ENCODE assay signal across 20 cellular contexts in the genomic region with DNA sequence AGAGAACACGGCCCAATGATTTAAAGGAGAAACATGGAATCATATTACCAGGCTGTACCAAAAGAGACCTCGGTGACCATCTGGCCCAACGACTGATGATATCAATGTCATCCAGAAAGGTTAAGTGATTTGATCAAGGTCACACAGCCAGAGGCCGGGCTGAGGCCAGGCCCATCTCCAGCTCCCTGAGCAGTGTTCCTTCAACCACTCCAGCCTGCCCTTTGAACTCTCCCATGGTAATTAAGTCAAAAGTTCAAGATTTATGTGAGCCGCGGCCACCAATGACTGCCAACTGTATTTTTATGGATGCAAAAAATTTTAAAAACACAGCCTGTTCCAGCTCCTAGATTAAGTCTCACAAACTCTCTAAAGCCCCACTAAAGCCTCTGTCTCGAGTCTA. TPM values are rescaled to one million over a fixed set of nuclear protein-coding genes. Genes with fewer than 3 reads are reported as not detected.
A peak's percentile ranks its signal among the peaks of the same experiment; 100 is the strongest.
DNase-seq lines count a peak whose midpoint lies in the region; ATAC-seq and TF ChIP-seq lines count a peak whose summit lies in the region.
"Had no signal": no experiment of that assay in that cellular context is flagged by ENCODE, and none has a peak within 500 bp of the region (broad histone marks: within the 10 kb centered on the region; RNA-seq: fewer than 3 reads in every experiment).

No MANE protein-coding gene starts in this region.

- peak; percentile 2 for DNase-seq in NCI-H82 (lab: John Stamatoyannopoulos, UW)
- no peak for DNase-seq in NCI-H82 treated with DMSO at 0.1 percent for 48 hours (lab: John Stamatoyannopoulos, UW; ENCODE audit: unreplicated experiment)
- DNase-seq in WERI-Rb-1: peak; percentile 23
- DNase-seq in mucosa of descending colon: peak in 1 of 3 donors; percentile 16
- no peak for DNase-seq in tibial artery
- no peak for DNase-seq in GM19240 (ENCODE audit: insufficient read length, low spot score)
- no peak for DNase-seq in SIG-M5 (lab: John Stamatoyannopoulos, UW)
- DNase-seq: C1 segment of cervical spinal cord; DMS53; H7; KG1; NCI-H1092; NCI-H226; NCI-H526; NK-92 treated with Interleukin-12 subunit alpha and Interleukin-12 subunit beta, amount 100 ng/mL, for 24 hours; OCI-M1; SHP77 treated with DMSO at 0.1 percent for 48 hours had no signal

- H3K4me3 ChIP-seq in WERI-Rb-1 (ENCODE audit: low read depth, low read length): no peak overlapping the region
- H3K4me3 ChIP-seq in mucosa of descending colon: no peak overlapping the region
- no peak overlapping the region for H3K4me3 ChIP-seq in tibial artery

- intact Hi-C loops in mucosa of descending colon (cut with DNase I, micrococcal nuclease): no loop called here
- intact Hi-C loops in tibial artery (cut with DNase I; ENCODE audit: low total_unique reads): no loop called here

- ATAC-seq in mucosa of descending colon (peak; percentile 51), GM18867 (IDR thresholded peaks at IDR 0.05; ENCODE audit: unreplicated experiment) (no peak)
- ATAC-seq: HepG2 had no signal

- TF ChIP-seq CTCF in WERI-Rb-1 (IDR thresholded peaks at IDR 0.05; ENCODE audit: low read depth, low read length) (no peak), mucosa of descending colon (IDR thresholded peaks at IDR 0.05) (no peak), tibial artery (IDR thresholded peaks at IDR 0.05) (no peak)

- no peaks in the 10 kb centered on the region for H3K36me3 ChIP-seq in WERI-Rb-1
- H3K36me3 ChIP-seq in mucosa of descending colon (ENCODE audit: low read depth): no peaks in the 10 kb centered on the region
- no peaks in the 10 kb centered on the region for H3K36me3 ChIP-seq in tibial artery

- peaks cover 8% of the 10 kb centered on the region for H3K4me1 ChIP-seq in mucosa of descending colon (ENCODE audit: low read depth)
- H3K4me1 ChIP-seq in tibial artery: peaks cover 0 to 35% (median 7%) of the 10 kb centered on the region in 4 donors

- H3K27ac ChIP-seq in WERI-Rb-1: peak overlapping the region; percentile 25; the same call in 1 of the 2 replicates
- peak overlapping the region; percentile 39 to 42 for H3K27ac ChIP-seq in tibial artery

- no peaks in the 10 kb centered on the region for H3K27me3 ChIP-seq in WERI-Rb-1 (ENCODE audit: insufficient read depth, low read depth, severe bottlenecking)
- H3K27me3 ChIP-seq in tibial artery: no peaks in the 10 kb centered on the region

- H3K9me3 ChIP-seq in WERI-Rb-1 (ENCODE audit: severe bottlenecking) (no peaks in the 10 kb centered on the region), mucosa of descending colon (no peaks in the 10 kb centered on the region), tibial artery (no peaks in the 10 kb centered on the region)

RNA-seq across cellular contexts. Expression of a gene that starts 41.8 kb away (rescaled TPM):
- total RNA-seq in mucosa of descending colon: 100 to 1,000 TPM in 1 of 3 donors, 10 to 100 TPM in 2; 64.3 to 138 (median 77.5) TPM
- total RNA-seq: A172 had no signal

Comparison
In these comparisons a context has a peak if more than half of its experiments do, and no peak if none do; other contexts are left out.
1. DNase-seq: peak in NCI-H82 (single experiment) and WERI-Rb-1 (single experiment); none in NCI-H82 treated with DMSO at 0.1 percent for 48 hours (single experiment), tibial artery (0 of 2), GM19240 (single experiment) and SIG-M5 (single experiment).